In the genomic region with DNA sequence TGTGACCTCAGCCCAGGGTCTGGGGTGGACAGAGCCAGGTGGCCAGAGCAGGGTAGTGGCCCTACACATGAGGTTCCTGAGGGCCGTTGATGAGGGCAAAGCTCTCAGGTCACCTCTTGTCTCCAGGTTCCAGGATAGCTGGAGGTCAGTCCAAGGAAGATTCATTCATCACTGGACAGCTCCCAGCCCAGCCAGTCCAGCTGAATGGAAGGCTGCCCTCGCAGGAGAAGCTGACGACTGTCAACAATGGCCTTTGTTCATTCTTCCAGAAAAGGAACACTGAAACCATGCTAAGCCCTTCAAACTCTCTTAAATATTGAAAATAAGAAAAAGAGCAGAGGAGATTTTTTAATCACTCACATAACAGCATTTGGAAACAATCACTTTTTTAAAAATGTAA, we compare ENCODE assay signal across 25 cellular contexts.
DNase-seq lines count a peak whose midpoint lies in the region; ATAC-seq, FAIRE-seq and TF ChIP-seq lines count a peak whose summit lies in the region.
"Had no signal": no experiment of that assay in that cellular context is flagged by ENCODE, and none has a peak within 500 bp of the region (broad histone marks: within the 10 kb centered on the region; RNA-seq: fewer than 3 reads in every experiment).

No MANE protein-coding gene starts in this region.

- H3K79me2 ChIP-seq in neural progenitor cell (ENCODE audit: low read depth): no peaks in the 10 kb centered on the region
- H3K79me2 ChIP-seq: hepatocyte had no signal

- no peak overlapping the region for H3K4me2 ChIP-seq in neural progenitor cell
- H3K4me2 ChIP-seq: BLaER1, hepatocyte, smooth muscle cell had no signal

- FAIRE-seq in D721Med (lab: Jason Lieb, UNC): no peak

- H3K9ac ChIP-seq in neural progenitor cell: no peak overlapping the region
- H3K9ac ChIP-seq: BLaER1 had no signal

- no peak for ATAC-seq in GM18861 (IDR thresholded peaks at IDR 0.05; ENCODE audit: unreplicated experiment)
- ATAC-seq: natural killer cell treated with Interleukin-12 subunit alpha and Interleukin-12 subunit beta and Interleukin-15 and Interleukin-18, amount 100 ng/mL, for 72 hours had no signal

- H4K20me1 ChIP-seq in neural progenitor cell (ENCODE audit: low read depth): no peaks in the 10 kb centered on the region
- H4K20me1 ChIP-seq: BLaER1 had no signal

- H3K27ac ChIP-seq in neural progenitor cell: no peak overlapping the region
- H3K27ac ChIP-seq: BLaER1, cardiac muscle cell, hepatocyte, SJSA1, WERI-Rb-1 had no signal

- H3K4me1 Mint-ChIP-seq in neural progenitor cell: peaks cover 13% of the 10 kb centered on the region

- no peaks in the 10 kb centered on the region for H3K9me3 ChIP-seq in neural progenitor cell (ENCODE audit: low read depth)
- H3K9me3 ChIP-seq: BLaER1, SJSA1 had no signal

- TF ChIP-seq CTCF in neural progenitor cell (IDR thresholded peaks at IDR 0.05) (no peak), D721Med (IDR thresholded peaks at IDR 0.05; ENCODE audit: insufficient read depth, missing control alignments) (no peak)

- H3K27me3 Mint-ChIP-seq in neural progenitor cell (ENCODE audit: insufficient read depth, low read depth): peaks cover 24% of the 10 kb centered on the region

- no peaks in the 10 kb centered on the region for H3F3A ChIP-seq in neural progenitor cell (ENCODE audit: low read depth)

- no peak overlapping the region for H2AFZ ChIP-seq in neural progenitor cell (replicated peaks)
- H2AFZ ChIP-seq: hepatocyte had no signal

- no peaks in the 10 kb centered on the region for H3K36me3 ChIP-seq in neural progenitor cell
- H3K36me3 ChIP-seq: BLaER1, cardiac muscle cell, SJSA1, WERI-Rb-1 had no signal

- H3K36me3 Mint-ChIP-seq in neural progenitor cell: no peaks in the 10 kb centered on the region
- H3K36me3 Mint-ChIP-seq: memory B cell; natural killer cell treated with Interleukin-12 subunit alpha and Interleukin-12 subunit beta and Interleukin-15 and Interleukin-18, amount 100 ng/mL, for 72 hours; type B pancreatic cell had no signal

- no peak overlapping the region for H3K4me3 Mint-ChIP-seq in neural progenitor cell
- H3K4me3 Mint-ChIP-seq: HFFc6; memory B cell; natural killer cell treated with Interleukin-12 subunit alpha and Interleukin-12 subunit beta and Interleukin-15 and Interleukin-18, amount 100 ng/mL, for 72 hours; type B pancreatic cell had no signal

- peaks cover 33% of the 10 kb centered on the region for H3K27me3 ChIP-seq in neural progenitor cell
- H3K27me3 ChIP-seq: BLaER1, SJSA1 had no signal

- DNase-seq in NCI-H748 (lab: John Stamatoyannopoulos, UW; ENCODE audit: unreplicated experiment) (peak; percentile 24), NCI-H748 treated with DMSO at 0.1 percent for 48 hours (lab: John Stamatoyannopoulos, UW) (no peak), foreskin melanocyte (peak; percentile 9), neural progenitor cell (ENCODE audit: low spot score) (peak; percentile 30), NCI-H2171 treated with DMSO at 0.1 percent for 48 hours (lab: John Stamatoyannopoulos, UW) (no peak), D721Med (ENCODE audit: insufficient read length, low spot score) (no peak)
- DNase-seq in activated CD4-positive, alpha-beta T cell treated with anti-CD3 and anti-CD28 coated beads, Interleukin-2, amount 50 U/mL, for 1 hour: no peak
- DNase-seq: activated CD4-positive, alpha-beta T cell treated with anti-CD3 and anti-CD28 coated beads, Interleukin-2, amount 50 U/mL, for 4 hours; activated gamma-delta T cell; HFFc6; islet precursor cell; OCI-M1; stimulated activated CD4-positive, alpha-beta T cell treated with anti-CD3 and anti-CD28 coated beads, Interleukin-2, amount 100 ng/mL, for 48 hours; stimulated activated naive CD4-positive, alpha-beta T cell treated with Interleukin-2 at 50 U/mL for 16 hours; WERI-Rb-1 had no signal

- no peak overlapping the region for H3K4me3 ChIP-seq in neural progenitor cell
- H3K4me3 ChIP-seq: BLaER1, cardiac muscle cell, hepatocyte, SJSA1, smooth muscle cell had no signal

- no peak overlapping the region for H3K27ac Mint-ChIP-seq in neural progenitor cell
- H3K27ac Mint-ChIP-seq: HFFc6; memory B cell; natural killer cell treated with Interleukin-12 subunit alpha and Interleukin-12 subunit beta and Interleukin-15 and Interleukin-18, amount 100 ng/mL, for 72 hours; progenitor cell of endocrine pancreas; type B pancreatic cell had no signal

- peaks cover under 1% of the 10 kb centered on the region for H3K9me3 Mint-ChIP-seq in neural progenitor cell
- H3K9me3 Mint-ChIP-seq: HFFc6; memory B cell; natural killer cell treated with Interleukin-12 subunit alpha and Interleukin-12 subunit beta and Interleukin-15 and Interleukin-18, amount 100 ng/mL, for 72 hours had no signal

- peaks cover 3% of the 10 kb centered on the region for H3K4me1 ChIP-seq in neural progenitor cell
- H3K4me1 ChIP-seq: SJSA1 had no signal

Comparison
In these comparisons a context has a peak if more than half of its experiments do, and no peak if none do; other contexts are left out.
1. DNase-seq: peak in NCI-H748 (single experiment), foreskin melanocyte (single experiment) and neural progenitor cell (single experiment); none in NCI-H748 treated with DMSO at 0.1 percent for 48 hours (single experiment), NCI-H2171 treated with DMSO at 0.1 percent for 48 hours (single experiment), activated CD4-positive, alpha-beta T cell treated with anti-CD3 and anti-CD28 coated beads, Interleukin-2, amount 50 U/mL, for 1 hour (single experiment) and D721Med (single experiment).